ENCODE assay signal across 14 cellular contexts in genomic region chr22:40211481-40212052, GRCh38. TPM values are rescaled to one million over a fixed set of nuclear protein-coding genes. Genes with fewer than 3 reads are reported as not detected.
DNase-seq lines count a peak whose midpoint lies in the region; ATAC-seq and TF ChIP-seq lines count a peak whose summit lies in the region.
"Had no signal": no experiment of that assay in that cellular context is flagged by ENCODE, and none has a peak within 500 bp of the region (broad histone marks: within the 10 kb centered on the region; RNA-seq: fewer than 3 reads in every experiment).

No MANE protein-coding gene starts in this region.

- no peak overlapping the region for H2AFZ ChIP-seq in mesenchymal stem cell (ENCODE audit: low read depth, low read length)

- H4K8ac ChIP-seq in mesenchymal stem cell (ENCODE audit: low read length), result no peak overlapping the region

- H3K27me3 ChIP-seq in right atrium auricular region (no peaks in the 10 kb centered on the region), ascending aorta (no peaks in the 10 kb centered on the region), mesenchymal stem cell (ENCODE audit: control insufficient read depth in 1 of 2, insufficient read depth in 1 of 2, low read length in 2 of 2) (no peaks in the 10 kb centered on the region), thoracic aorta (replicated peaks; ENCODE audit: insufficient read depth) (no peaks in the 10 kb centered on the region), body of pancreas (no peaks in the 10 kb centered on the region)

- DNase-seq in Right ventricle myocardium superior, result no peak
- no peak for DNase-seq in right atrium auricular region (ENCODE audit: low spot score)
- DNase-seq in ascending aorta (ENCODE audit: low spot score in 2 of 2), result no peak
- no peak for DNase-seq in mesenchymal stem cell
- no peak for DNase-seq in thoracic aorta (ENCODE audit: low spot score)
- DNase-seq in body of pancreas, result no peak
- DNase-seq in stimulated activated naive CD4-positive, alpha-beta T cell treated with Interleukin-2 at 50 U/mL for 16 hours (lab: John Stamatoyannopoulos, UW), result no peak
- DNase-seq: activated CD4-positive, alpha-beta T cell treated with anti-CD3 and anti-CD28 coated beads for 4 hours; caudate nucleus; EL; NCI-H2029 treated with DMSO at 0.1 percent for 48 hours had no signal

- H3K36me3 ChIP-seq in right atrium auricular region (no peaks in the 10 kb centered on the region), ascending aorta (peaks cover 0 to 4% of the 10 kb centered on the region in 2 donors), mesenchymal stem cell (ENCODE audit: control insufficient read depth in 1 of 2, insufficient read depth in 2 of 2, low read depth in 1 of 2, low read length in 2 of 2) (peaks cover 0 to 5% of the 10 kb centered on the region in 2 experiments), thoracic aorta (no peaks in the 10 kb centered on the region), body of pancreas (replicated peaks in 1 of 2; ENCODE audit: insufficient read depth in 1 of 2, low read depth in 2 of 2) (no peaks in the 10 kb centered on the region)

- no peak overlapping the region for H2BK12ac ChIP-seq in mesenchymal stem cell (ENCODE audit: low read length in 2 of 2)

- peak overlapping the region; percentile 52 for H3K9ac ChIP-seq in mesenchymal stem cell (ENCODE audit: low read length)

- H3K4me1 ChIP-seq in right atrium auricular region (peaks cover 0 to 75% of the 10 kb centered on the region in 2 donors), ascending aorta (peaks cover 12 to 51% of the 10 kb centered on the region in 2 donors), mesenchymal stem cell (ENCODE audit: control insufficient read depth, insufficient read depth, low read depth, low read length) (peaks cover 3% of the 10 kb centered on the region), thoracic aorta (ENCODE audit: control insufficient read depth in 1 of 2, low read depth in 2 of 2) (peaks cover 58 to 85% of the 10 kb centered on the region in 2 donors), body of pancreas (no peaks in the 10 kb centered on the region)

- peaks cover 41% of the 10 kb centered on the region for H3K79me1 ChIP-seq in mesenchymal stem cell (replicated peaks; ENCODE audit: low read length, poor library complexity, severe bottlenecking)

- 90% methylated on average over 10 of the region's 12 CpGs for WGBS in mesenchymal stem cell
- WGBS in body of pancreas, 2 donors, result 76 to 77% methylated on average over 12 of the region's 12 CpGs

- H3K14ac ChIP-seq in mesenchymal stem cell (ENCODE audit: low read length in 2 of 2), result peak overlapping the region in 1 of 2 experiments; percentile 7

- H2BK15ac ChIP-seq in mesenchymal stem cell (ENCODE audit: low read depth, poor library complexity, severe bottlenecking), result no peak overlapping the region

- no peak overlapping the region for H2BK5ac ChIP-seq in mesenchymal stem cell (ENCODE audit: low read depth, low read length, poor library complexity, severe bottlenecking)

- no peak overlapping the region for H3K4ac ChIP-seq in mesenchymal stem cell (ENCODE audit: low read depth in 1 of 2, low read length in 2 of 2)

- no peak overlapping the region for H3K18ac ChIP-seq in mesenchymal stem cell (ENCODE audit: low read depth in 1 of 2, low read length in 2 of 2)

- intact Hi-C loops in Right ventricle myocardium superior (cut with DNase I), result no loop called here
- intact Hi-C loops in ascending aorta (cut with DNase I), result no loop called here
- intact Hi-C loops in body of pancreas (cut with DNase I), result no loop called here

- no peak overlapping the region for H3K4me2 ChIP-seq in mesenchymal stem cell (ENCODE audit: low read length, poor library complexity, severe bottlenecking)

- no peak for TF ChIP-seq POLR2A in body of pancreas (IDR thresholded peaks at IDR 0.05)

- H2BK120ac ChIP-seq in mesenchymal stem cell (ENCODE audit: low read depth, low read length), result no peak overlapping the region

- H3K9me3 ChIP-seq in right atrium auricular region (no peaks in the 10 kb centered on the region), ascending aorta (no peaks in the 10 kb centered on the region), mesenchymal stem cell (ENCODE audit: control insufficient read depth, low read length) (no peaks in the 10 kb centered on the region), thoracic aorta (no peaks in the 10 kb centered on the region), body of pancreas (no peaks in the 10 kb centered on the region)

- no peak for TF ChIP-seq CTCF in right atrium auricular region (IDR thresholded peaks at IDR 0.05)
- no peak for TF ChIP-seq CTCF in ascending aorta (IDR thresholded peaks at IDR 0.05)
- TF ChIP-seq CTCF in thoracic aorta (IDR thresholded peaks at IDR 0.05), result no peak
- TF ChIP-seq CTCF in body of pancreas (IDR thresholded peaks at IDR 0.05), result no peak

- H4K91ac ChIP-seq in mesenchymal stem cell (ENCODE audit: low read length), result no peak overlapping the region

- no peak overlapping the region for H2AK5ac ChIP-seq in mesenchymal stem cell (ENCODE audit: low read length, severe bottlenecking)

- H3K23ac ChIP-seq in mesenchymal stem cell (ENCODE audit: low read length in 2 of 2), result no peak overlapping the region

- H3K27ac ChIP-seq in right atrium auricular region (no peak overlapping the region), ascending aorta (peak overlapping the region; percentile 66 to 77), mesenchymal stem cell (ENCODE audit: low read length, poor library complexity, severe bottlenecking) (no peak overlapping the region), thoracic aorta (peak overlapping the region; percentile 49 to 62), body of pancreas (peak overlapping the region in 1 of 4 donors; percentile 12)

- peak; percentile 26 for ATAC-seq in Right ventricle myocardium superior (ENCODE audit: poor library complexity)
- ATAC-seq in thoracic aorta (ENCODE audit: insufficient number of reproducible peaks, low FRiP score, low read depth), result no peak
- ATAC-seq in body of pancreas, result no peak
- no peak for ATAC-seq in GM18873 (IDR thresholded peaks at IDR 0.05; ENCODE audit: low FRiP score, unreplicated experiment)
- ATAC-seq: K562, SK-N-SH treated with all-trans-retinoic acid at 6 μM for 48 hours had no signal

- H3K4me3 ChIP-seq in right atrium auricular region, result no peak overlapping the region
- peak overlapping the region in 1 of 2 donors; percentile 8 for H3K4me3 ChIP-seq in ascending aorta
- peak overlapping the region in 1 of 2 experiments; percentile 29 for H3K4me3 ChIP-seq in mesenchymal stem cell (ENCODE audit: insufficient read depth in 1 of 2, low read depth in 1 of 2, low read length in 2 of 2)
- no peak overlapping the region for H3K4me3 ChIP-seq in thoracic aorta
- H3K4me3 ChIP-seq in body of pancreas, result no peak overlapping the region
- H3K4me3 ChIP-seq: K562 had no signal

RNA-seq across cellular contexts. Expression of gene TNRC6B, which starts 33.8 kb away (rescaled TPM):
- total RNA-seq in Right ventricle myocardium superior (37.5 TPM), right atrium auricular region (10 to 100 TPM; 25.0 to 27.1 TPM), ascending aorta (22.4 TPM), thoracic aorta (10 to 100 TPM; 58.5 to 98.0 TPM), body of pancreas (10 to 100 TPM; 25.2 to 39.9 TPM)
- polyA plus RNA-seq in mesenchymal stem cell (2013, experiment 1 of 2), result 5.6 TPM
- 4.9 TPM for polyA plus RNA-seq in mesenchymal stem cell (2013, experiment 2 of 2)

Comparison
In these comparisons a context has a peak if more than half of its experiments do, and no peak if none do; other contexts are left out.
1. H3K27ac ChIP-seq: peak in ascending aorta (2 of 2) and thoracic aorta (2 of 2); none in right atrium auricular region (0 of 2) and mesenchymal stem cell (single experiment).